In genomic region chr10:72314263-72314662, GRCh38 we compare ENCODE assay signal across 2 cellular contexts.
TF ChIP-seq lines count a peak whose summit lies in the region.

No MANE protein-coding gene starts in this region.

TF ChIP-seq in IMR-90, 13 proteins besides CTCF, POLR2A, EP300 and RAD21:
- TF ChIP-seq MAFK (IDR thresholded peaks at IDR 0.05; ENCODE audit: low read depth, low read length) = no peak
- TF ChIP-seq ELK1 (IDR thresholded peaks at IDR 0.05; ENCODE audit: borderline replicate concordance, low read depth, low read length) = no peak
- no peak for TF ChIP-seq CEBPB (IDR thresholded peaks at IDR 0.05; ENCODE audit: low read depth, low read length)
- TF ChIP-seq SMC3 (IDR thresholded peaks at IDR 0.05; ENCODE audit: low read depth, low read length) = no peak
- TF ChIP-seq RCOR1 (IDR thresholded peaks at IDR 0.05; ENCODE audit: insufficient replicate concordance, low read length) = no peak
- TF ChIP-seq MAZ (IDR thresholded peaks at IDR 0.05; ENCODE audit: borderline replicate concordance, low read depth, low read length) = no peak
- TF ChIP-seq RFX5 (IDR thresholded peaks at IDR 0.05; ENCODE audit: low read depth, low read length) = no peak
- TF ChIP-seq BHLHE40 (IDR thresholded peaks at IDR 0.05; ENCODE audit: low read depth, low read length) = no peak
- TF ChIP-seq MXI1 (IDR thresholded peaks at IDR 0.05; ENCODE audit: borderline replicate concordance, low read depth, low read length) = no peak
- TF ChIP-seq USF2 (IDR thresholded peaks at IDR 0.05; ENCODE audit: low read depth, low read length) = no peak
- no peak for TF ChIP-seq FOS (IDR thresholded peaks at IDR 0.05; ENCODE audit: low read depth, low read length)
- TF ChIP-seq CHD1 (IDR thresholded peaks at IDR 0.05; ENCODE audit: low read depth, low read length) = no peak
- no peak for TF ChIP-seq NFE2L2 (IDR thresholded peaks at IDR 0.05; ENCODE audit: low read depth, low read length)

TF ChIP-seq in H1, 55 proteins besides CTCF, POLR2A, EP300 and RAD21:
- TF ChIP-seq CBX5 (IDR thresholded peaks at IDR 0.05; ENCODE audit: low read depth, low read length) = no peak
- TF ChIP-seq JUN (IDR thresholded peaks at IDR 0.05; ENCODE audit: low read depth, low read length) = no peak
- no peak for TF ChIP-seq POLR2AphosphoS5 (IDR thresholded peaks at IDR 0.05; ENCODE audit: low read depth, low read length)
- no peak for TF ChIP-seq TAF1 (IDR thresholded peaks at IDR 0.05; ENCODE audit: low read depth, low read length)
- TF ChIP-seq KDM4A (IDR thresholded peaks at IDR 0.05; ENCODE audit: low read depth, low read length, severe bottlenecking) = no peak
- no peak for TF ChIP-seq SIRT6 (IDR thresholded peaks at IDR 0.05; ENCODE audit: low read length)
- no peak for TF ChIP-seq TBP (IDR thresholded peaks at IDR 0.05; ENCODE audit: low read depth, low read length)
- no peak for TF ChIP-seq POU5F1 (IDR thresholded peaks at IDR 0.05; ENCODE audit: low read depth, low read length)
- no peak for TF ChIP-seq EZH2 (IDR thresholded peaks at IDR 0.05; ENCODE audit: low read depth, low read length, severe bottlenecking)
- TF ChIP-seq HDAC2 (IDR thresholded peaks at IDR 0.05; ENCODE audit: borderline replicate concordance in 1 of 2, low read depth in 2 of 2, low read length in 2 of 2) = no peak
- no peak for TF ChIP-seq RNF2 (IDR thresholded peaks at IDR 0.05; ENCODE audit: borderline replicate concordance, low read depth, low read length, missing control alignments, poor library complexity, severe bottlenecking)
- TF ChIP-seq SUZ12 (IDR thresholded peaks at IDR 0.05; ENCODE audit: low read length) = no peak
- TF ChIP-seq EGR1 (IDR thresholded peaks at IDR 0.05; ENCODE audit: borderline replicate concordance, low read depth, low read length) = no peak
- no peak for TF ChIP-seq CHD7 (IDR thresholded peaks at IDR 0.05; ENCODE audit: insufficient replicate concordance, low read length)
- no peak for TF ChIP-seq TAF7 (optimal IDR thresholded peaks at IDR 0.05; ENCODE audit: borderline replicate concordance, low read depth, low read length)
- TF ChIP-seq CHD1 (IDR thresholded peaks at IDR 0.05; ENCODE audit: low read depth, low read length) = no peak
- no peak for TF ChIP-seq CREB1 (IDR thresholded peaks at IDR 0.05)
- no peak for TF ChIP-seq SP2 (IDR thresholded peaks at IDR 0.05; ENCODE audit: low read length)
